ENCODE assay signal across 8 cellular contexts in genomic region chr13:28136916-28137315, GRCh38.
DNase-seq lines count a peak whose midpoint lies in the region; ATAC-seq and TF ChIP-seq lines count a peak whose summit lies in the region.

No MANE protein-coding gene starts in this region.

- H3K4me3 Mint-ChIP-seq in effector memory CD8-positive, alpha-beta T cell, result peak overlapping the region; percentile 68 to 82

- H3K27me3 Mint-ChIP-seq in effector memory CD8-positive, alpha-beta T cell, result no peaks in the 10 kb centered on the region

- TF ChIP-seq CTCF in GM12865 (IDR thresholded peaks at IDR 0.05; ENCODE audit: insufficient read depth, low read depth, low read length, missing control alignments), result no peak

- ATAC-seq in effector memory CD8-positive, alpha-beta T cell (replicated peaks), result no peak
- ATAC-seq in HG02571 (IDR thresholded peaks at IDR 0.05; ENCODE audit: unreplicated experiment), result no peak
- ATAC-seq in HG03354 (IDR thresholded peaks at IDR 0.05; ENCODE audit: poor library complexity, severe bottlenecking, unreplicated experiment), result no peak

- H3K36me3 Mint-ChIP-seq in effector memory CD8-positive, alpha-beta T cell (ENCODE audit: insufficient read depth), result peaks cover 32% of the 10 kb centered on the region

- peak overlapping the region; percentile 96 for H3K4me3 ChIP-seq in GM12865 (ENCODE audit: low read depth, low read length)

- peaks cover 21 to 45% of the 10 kb centered on the region in 2 donors for H3K4me1 Mint-ChIP-seq in effector memory CD8-positive, alpha-beta T cell (ENCODE audit: low read depth in 2 of 2)

- H3K27ac Mint-ChIP-seq in effector memory CD8-positive, alpha-beta T cell, result peak overlapping the region; percentile 78 to 99

- in situ Hi-C loops in ACHN (cut with HindIII; ENCODE audit: low pct_ligation_motif_present, low pct_unique_long_range_greater_than_20kb, low sequenced_read_pairs), result no loop called here

- DNase-seq in GM12865 (ENCODE audit: low read depth) (peak; percentile 64), NOMO-1 (lab: John Stamatoyannopoulos, UW; ENCODE audit: unreplicated experiment in 2 of 2) (peak; percentile 25 to 38), pons (ENCODE audit: low spot score) (peak; percentile 18), AG08396 (ENCODE audit: low spot score) (no peak), ACHN (no peak)
- no peak for DNase-seq in effector memory CD8-positive, alpha-beta T cell

- no peaks in the 10 kb centered on the region for H3K9me3 Mint-ChIP-seq in effector memory CD8-positive, alpha-beta T cell

Comparison
In these comparisons a context has a peak if more than half of its experiments do, and no peak if none do; other contexts are left out.
1. DNase-seq: peak in GM12865 (single experiment), NOMO-1 (2 of 2) and pons (single experiment); none in effector memory CD8-positive, alpha-beta T cell (0 of 3), AG08396 (single experiment) and ACHN (single experiment).